8 cellular contexts compared by ENCODE assay signal in the genomic region with DNA sequence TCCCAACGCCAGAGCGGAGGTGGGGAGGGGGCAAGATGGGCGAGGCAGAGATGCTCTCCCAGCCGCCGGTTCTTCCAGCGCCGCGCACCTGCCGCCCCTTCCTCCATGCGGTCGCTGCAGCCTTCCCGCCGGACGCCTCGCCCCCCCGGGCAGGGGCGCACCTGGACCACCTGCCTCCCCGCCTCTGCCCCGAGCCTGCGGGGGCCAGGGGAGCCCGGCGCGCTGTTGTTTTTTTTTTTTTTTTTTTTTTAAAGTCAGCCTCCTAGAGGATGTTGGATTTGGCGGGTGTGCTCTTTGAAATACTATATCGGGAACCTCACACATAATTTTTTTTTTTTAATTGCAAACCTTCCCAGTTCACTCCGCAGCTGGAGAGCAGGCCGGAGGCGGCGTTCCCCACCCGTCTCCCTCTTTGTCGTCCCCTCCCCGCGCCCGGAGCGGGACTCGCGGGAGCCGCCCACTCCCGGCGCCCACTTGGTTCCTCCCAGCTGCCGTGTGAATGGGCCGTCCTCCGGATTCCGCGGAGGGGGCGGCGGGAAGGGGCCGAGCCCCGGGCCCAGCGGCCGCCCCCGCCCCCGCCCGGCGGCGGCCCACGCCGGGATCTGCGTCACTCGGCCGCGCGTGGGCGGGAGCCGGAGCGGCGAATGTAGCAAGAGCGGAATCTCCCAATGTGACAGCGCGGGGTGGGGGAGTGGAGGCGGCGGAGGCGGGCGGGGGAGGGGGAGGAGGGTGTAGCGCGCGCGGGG. TPM values are rescaled to one million over a fixed set of nuclear protein-coding genes. Genes with fewer than 3 reads are reported as not detected.
DNase-seq lines count a peak whose midpoint lies in the region; ATAC-seq and TF ChIP-seq lines count a peak whose summit lies in the region.

No MANE protein-coding gene starts in this region.

- H3K14ac ChIP-seq in IMR-90 (replicated peaks; ENCODE audit: low read depth, low read length): no peak overlapping the region

- H3K27me3 ChIP-seq in IMR-90 (ENCODE audit: control insufficient read depth, insufficient read depth, low read length): no peaks in the 10 kb centered on the region
- no peaks in the 10 kb centered on the region for H3K27me3 ChIP-seq in PC-9 (ENCODE audit: insufficient read depth, low read depth)

- WGBS in IMR-90 (ENCODE audit: extremely low coverage in 2 of 2, insufficient read length in 1 of 2), 2 experiments: 0% methylated on average over 10 of the region's 78 CpGs; no CpG with 5 or more reads in 1 of the 2 experiments

- H4K8ac ChIP-seq in IMR-90 (ENCODE audit: low read depth in 2 of 2, low read length in 2 of 2): peak overlapping the region in 1 of 2 experiments; percentile 69; a peak in 2 of 4 replicates

- H3K4me1 ChIP-seq in IMR-90 (ENCODE audit: control insufficient read depth, insufficient read depth, low read length) (0 out of 2 replicates have a peak, but pooled peaks cover 2% of the 10 kb centered on the region), PC-9 (replicated peaks; ENCODE audit: insufficient read depth) (peaks cover 13% of the 10 kb centered on the region)

- in situ Hi-C loops in IMR-90 (cut with MboI; ENCODE audit: low sequenced_read_pairs): no loop called here

- dilution Hi-C loops in IMR-90 (cut with HindIII; ENCODE audit: low sequenced_read_pairs, unreplicated experiment): no loop called here

- H2AK5ac ChIP-seq in IMR-90 (ENCODE audit: low read depth, low read length): peak overlapping the region; percentile 67

- no TSS peak for BruUV-seq in IMR-90 (replicated peaks; lab: Mats Ljungman, UMichigan)
- TSS peak; percentile 76 for BruUV-seq in PC-9 (replicated peaks; lab: Mats Ljungman, UMichigan)

- H3F3A ChIP-seq in PC-9 (ENCODE audit: insufficient read depth, low read depth): peaks cover 12% of the 10 kb centered on the region; the same call in 1 of the 2 replicates

- H4K5ac ChIP-seq in IMR-90 (ENCODE audit: low read depth, low read length): no peak overlapping the region

- peaks cover 6% of the 10 kb centered on the region; the same call in 1 of the 2 replicates for H3K9me1 ChIP-seq in IMR-90 (ENCODE audit: insufficient read depth, low read length)

- H3K36me3 ChIP-seq in IMR-90 (ENCODE audit: control insufficient read depth, insufficient read depth, low read length): no peaks in the 10 kb centered on the region
- no peaks in the 10 kb centered on the region for H3K36me3 ChIP-seq in PC-9 (ENCODE audit: low read depth)

- H3K9me3 ChIP-seq in IMR-90 (ENCODE audit: control insufficient read depth, insufficient read depth, low read length) (no peaks in the 10 kb centered on the region), PC-9 (ENCODE audit: insufficient read depth, low read depth) (no peaks in the 10 kb centered on the region)

- no peak; the same call in 1 of the 2 replicates for TF ChIP-seq POLR2A in IMR-90 (IDR thresholded peaks at IDR 0.05; ENCODE audit: low read depth, low read length)

- 0 out of 2 replicates have a peak overlapping the region, but pooled peaks have one; percentile 32 for H3K9ac ChIP-seq in IMR-90 (ENCODE audit: low read depth, low read length)

- intact Hi-C loops in IMR-90 (cut with micrococcal nuclease) (loop anchor here (2.0 kb wide), 1 partner anchor 114 kb away; a partner anchor contains a TSS), PC-9 (cut with micrococcal nuclease; ENCODE audit: unreplicated experiment) (loop anchor here (5.0 to 10.0 kb wide), 2 partner anchors 41 to 114 kb away; a partner anchor contains a TSS)

- H4K91ac ChIP-seq in IMR-90 (ENCODE audit: insufficient read depth, low read depth, low read length): peak overlapping the region; percentile 6; the same call in 1 of the 2 replicates

- H3K36me3 Mint-ChIP-seq in naive thymus-derived CD8-positive, alpha-beta T cell: no peaks in the 10 kb centered on the region
- no peaks in the 10 kb centered on the region for H3K36me3 Mint-ChIP-seq in stimulated activated memory B cell treated with anti-CD40 and anti-IgM and Interleukin-4, amounts not matched to agents 10 μg/mL and 1 μg/mL and 100 μg/mL, for 72 hours

- H3K79me1 ChIP-seq in IMR-90 (ENCODE audit: low read depth in 1 of 2, low read length in 2 of 2): peaks cover 0 to 29% of the 10 kb centered on the region in 2 experiments; a peak in 3 of 4 replicates

- POLR2A ChIA-PET in IMR-90 (lab: Charles Lee; ENCODE audit: unreplicated experiment) (no interaction called here), PC-9 (lab: Charles Lee; ENCODE audit: unreplicated experiment) (no interaction called here)
- POLR2A ChIA-PET in naive thymus-derived CD8-positive, alpha-beta T cell (lab: Charles Lee): interaction anchor here (0.7 to 2.0 kb wide), 9 partner anchors 8 to 1015 kb away, joined by 3 to 14 read pairs (median 5); a partner anchor contains a TSS

- H3K27ac ChIP-seq in IMR-90 (ENCODE audit: insufficient read depth, low read length) (peak overlapping the region; percentile 0; the same call in 1 of the 2 replicates), PC-9 (peak overlapping the region; percentile 42)

- no peak overlapping the region for H3K56ac ChIP-seq in IMR-90 (ENCODE audit: extremely low read depth, insufficient read depth, low read length)

- H3K4me2 ChIP-seq in IMR-90 (ENCODE audit: low read depth, low read length) (peak overlapping the region; percentile 75), PC-9 (peak overlapping the region; percentile 78)

- H3K27me3 Mint-ChIP-seq in naive thymus-derived CD8-positive, alpha-beta T cell: no peaks in the 10 kb centered on the region
- H3K27me3 Mint-ChIP-seq in stimulated activated memory B cell treated with anti-CD40 and anti-IgM and Interleukin-4, amounts not matched to agents 10 μg/mL and 1 μg/mL and 100 μg/mL, for 72 hours: no peaks in the 10 kb centered on the region

- peak overlapping the region; percentile 27; the same call in 1 of the 2 replicates for H2BK120ac ChIP-seq in IMR-90 (ENCODE audit: low read depth, low read length)

- ATAC-seq in GM21526 (IDR thresholded peaks at IDR 0.05; ENCODE audit: low FRiP score, unreplicated experiment) (peak; percentile 65), IMR-90 (ENCODE audit: low read depth) (peak; percentile 89)
- ATAC-seq in naive thymus-derived CD8-positive, alpha-beta T cell: peak; percentile 73 to 79
- peak; percentile 85 for ATAC-seq in stimulated activated memory B cell treated with anti-CD40 and anti-IgM and Interleukin-4, amounts not matched to agents 10 μg/mL and 1 μg/mL and 100 μg/mL, for 72 hours

- H3K4me3 ChIP-seq in IMR-90 (ENCODE audit: insufficient read depth, low read depth, low read length): peak overlapping the region; percentile 36
- peak overlapping the region; percentile 73 for H3K4me3 ChIP-seq in PC-9

- H2BK20ac ChIP-seq in IMR-90 (ENCODE audit: low read depth, low read length): 0 out of 2 replicates have a peak overlapping the region, but pooled peaks have one; percentile 31

- no peak overlapping the region; the same call in 1 of the 2 replicates for H3K18ac ChIP-seq in IMR-90 (ENCODE audit: low read depth, low read length)

- H3K27ac Mint-ChIP-seq in naive thymus-derived CD8-positive, alpha-beta T cell: peak overlapping the region; percentile 73 to 97 (median 90)
- peak overlapping the region; percentile 92 for H3K27ac Mint-ChIP-seq in stimulated activated memory B cell treated with anti-CD40 and anti-IgM and Interleukin-4, amounts not matched to agents 10 μg/mL and 1 μg/mL and 100 μg/mL, for 72 hours

- H3K23ac ChIP-seq in IMR-90 (ENCODE audit: low read depth, low read length): peak overlapping the region; percentile 83; the same call in 1 of the 2 replicates

- peak overlapping the region; percentile 92 for H2AFZ ChIP-seq in IMR-90 (replicated peaks; ENCODE audit: low read length, poor library complexity)
- H2AFZ ChIP-seq in PC-9: peak overlapping the region; percentile 91

- H4K20me1 ChIP-seq in IMR-90 (ENCODE audit: insufficient read depth, low read length): peaks cover 5% of the 10 kb centered on the region; the same call in 1 of the 2 replicates
- H4K20me1 ChIP-seq in PC-9 (ENCODE audit: insufficient read depth): no peaks in the 10 kb centered on the region

- TF ChIP-seq CTCF in IMR-90 (conservative IDR thresholded peaks at IDR 0.05; ENCODE audit: low read depth, low read length): no peak
- no peak for TF ChIP-seq CTCF in PC-9 (conservative IDR thresholded peaks at IDR 0.05)

- 0 out of 3 replicates have a peak overlapping the region, but pooled peaks have one; percentile 44 for H2BK15ac ChIP-seq in IMR-90 (ENCODE audit: low read depth, low read length)

- peak overlapping the region; percentile 5 for H2BK5ac ChIP-seq in IMR-90 (ENCODE audit: low read depth, low read length, poor library complexity, severe bottlenecking)

- DNase-seq in DMS114 treated with DMSO at 0.1 percent for 48 hours (lab: John Stamatoyannopoulos, UW; ENCODE audit: unreplicated experiment) (peak; percentile 54), IMR-90 (peak; percentile 88), PC-9 (peak; percentile 65 to 82), activated T-helper 1 cell treated with Interleukin-2 at 50 U/mL for 16 hours (ENCODE audit: low read depth) (peak; percentile 86), fibroblast of gingiva (ENCODE audit: low read depth) (peak; percentile 90)
- DNase-seq in naive thymus-derived CD8-positive, alpha-beta T cell: peak; percentile 86 to 96 (median 90)

- peaks cover 37% of the 10 kb centered on the region for H3K79me2 ChIP-seq in PC-9 (ENCODE audit: low read depth)

- H3K9me3 Mint-ChIP-seq in naive thymus-derived CD8-positive, alpha-beta T cell: no peaks in the 10 kb centered on the region
- no peaks in the 10 kb centered on the region for H3K9me3 Mint-ChIP-seq in stimulated activated memory B cell treated with anti-CD40 and anti-IgM and Interleukin-4, amounts not matched to agents 10 μg/mL and 1 μg/mL and 100 μg/mL, for 72 hours

- H2AK9ac ChIP-seq in IMR-90 (replicated peaks; ENCODE audit: low read depth, low read length, poor library complexity): peak overlapping the region; percentile 80

- peaks cover 12 to 42% (median 30%) of the 10 kb centered on the region in 4 donors for H3K4me1 Mint-ChIP-seq in naive thymus-derived CD8-positive, alpha-beta T cell
- H3K4me1 Mint-ChIP-seq in stimulated activated memory B cell treated with anti-CD40 and anti-IgM and Interleukin-4, amounts not matched to agents 10 μg/mL and 1 μg/mL and 100 μg/mL, for 72 hours: peaks cover 34% of the 10 kb centered on the region

- peak overlapping the region; percentile 45; the same call in 1 of the 2 replicates for H3K4ac ChIP-seq in IMR-90 (ENCODE audit: low read depth, low read length)

- H3K4me3 Mint-ChIP-seq in naive thymus-derived CD8-positive, alpha-beta T cell: peak overlapping the region; percentile 81 to 93 (median 86)
- peak overlapping the region; percentile 91 for H3K4me3 Mint-ChIP-seq in stimulated activated memory B cell treated with anti-CD40 and anti-IgM and Interleukin-4, amounts not matched to agents 10 μg/mL and 1 μg/mL and 100 μg/mL, for 72 hours

- no peak for TF ChIP-seq RAD21 in IMR-90 (IDR thresholded peaks at IDR 0.05; ENCODE audit: low read length)

- CTCF ChIA-PET in IMR-90 (lab: Yijun Ruan, JAX) (no interaction called here), PC-9 (lab: Charles Lee) (no interaction called here)

- H3K9me2 ChIP-seq in PC-9 (ENCODE audit: insufficient read depth): no peaks in the 10 kb centered on the region

RNA-seq across cellular contexts. Expression of a gene that starts 0.4 kb away (rescaled TPM):
- 31.2 and 33.6 TPM in 2 replicates for total RNA-seq in IMR-90 (2012; rRNA removed)
- polyA plus RNA-seq in IMR-90 (2012; rRNA removed): 9.6 and 11.9 TPM in 2 replicates
- polyA plus RNA-seq in IMR-90 (2012; cell fraction: cytosol; rRNA removed): 4.2 and 5.0 TPM in 2 replicates
- 10.8 and 32.4 TPM in 2 replicates for polyA plus RNA-seq in IMR-90 (2012; cell fraction: nucleus; rRNA removed; ENCODE audit: low replicate concordance)
- 17.0 and 22.9 TPM in 2 replicates for total RNA-seq in PC-9 (2021)
- 10 to 100 TPM; 20.1 to 24.3 TPM for total RNA-seq in naive thymus-derived CD8-positive, alpha-beta T cell
- 1 to 10 TPM; 2.7 to 4.3 (median 3.7) TPM for polyA plus RNA-seq in naive thymus-derived CD8-positive, alpha-beta T cell

Comparison
In these comparisons a context has a peak if more than half of its experiments do, and no peak if none do; other contexts are left out.
1. Peak in every context shown above with its lines: DNase-seq, ATAC-seq, H3K4me3 ChIP-seq and H3K27ac ChIP-seq.